21 cellular contexts compared by ENCODE assay signal in the genomic region with DNA sequence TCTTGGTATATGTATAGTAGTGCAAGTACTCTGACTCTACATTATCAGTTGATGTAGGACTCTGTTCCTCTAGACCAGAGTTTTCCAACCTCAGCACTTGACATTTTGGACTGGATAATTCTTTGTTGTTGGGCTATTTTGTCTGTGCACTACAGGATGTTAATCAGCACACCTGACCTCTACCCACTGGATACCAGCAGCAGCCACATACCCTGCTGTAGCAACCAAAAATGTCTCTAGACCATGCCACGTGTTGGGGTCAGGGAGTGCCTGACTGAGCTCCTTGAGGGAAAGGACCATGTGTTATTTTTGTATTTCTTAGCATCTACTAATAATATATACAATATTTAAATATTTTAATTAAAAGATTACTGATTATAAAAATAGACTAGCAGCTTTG. TPM values are rescaled to one million over a fixed set of nuclear protein-coding genes. Genes with fewer than 3 reads are reported as not detected.
DNase-seq lines count a peak whose midpoint lies in the region; ATAC-seq, FAIRE-seq and TF ChIP-seq lines count a peak whose summit lies in the region.
"Had no signal": no experiment of that assay in that cellular context is flagged by ENCODE, and none has a peak within 500 bp of the region (broad histone marks: within the 10 kb centered on the region; RNA-seq: fewer than 3 reads in every experiment).

No MANE protein-coding gene starts in this region.

- no peak overlapping the region for H3K4me3 ChIP-seq in A549
- H3K4me3 ChIP-seq in OCI-LY7 (ENCODE audit: low read depth, low read length, poor library complexity, severe bottlenecking), result no peak overlapping the region
- H3K4me3 ChIP-seq in psoas muscle, result no peak overlapping the region
- H3K4me3 ChIP-seq: BLaER1, GM23338 had no signal

- TF ChIP-seq CTCF in activated CD8-positive, alpha-beta T cell treated with anti-CD3 and anti-CD28 coated beads for 36 hours (IDR thresholded peaks at IDR 0.05), result no peak
- no peak for TF ChIP-seq CTCF in A549 (IDR thresholded peaks at IDR 0.05)
- no peak for TF ChIP-seq CTCF in OCI-LY7 (conservative IDR thresholded peaks at IDR 0.05; ENCODE audit: low read length)
- no peak for TF ChIP-seq CTCF in psoas muscle (IDR thresholded peaks at IDR 0.05)

- H3K27ac Mint-ChIP-seq in activated CD8-positive, alpha-beta T cell treated with anti-CD3 and anti-CD28 coated beads for 36 hours, result no peak overlapping the region
- no peak overlapping the region for H3K27ac Mint-ChIP-seq in activated CD8-positive, alpha-beta T cell treated with anti-CD3 and anti-CD28 coated beads, Interleukin-2, amount 10 ng/mL, durations not matched to agents 7 days and 5 days
- H3K27ac Mint-ChIP-seq: GM23338, IgD-negative memory B cell had no signal

- H3K4me3 Mint-ChIP-seq in activated CD8-positive, alpha-beta T cell treated with anti-CD3 and anti-CD28 coated beads for 36 hours, result no peak overlapping the region
- H3K4me3 Mint-ChIP-seq in activated CD8-positive, alpha-beta T cell treated with anti-CD3 and anti-CD28 coated beads, Interleukin-2, amount 10 ng/mL, durations not matched to agents 7 days and 5 days, result no peak overlapping the region
- H3K4me3 Mint-ChIP-seq: CD14-positive monocyte, GM23338, IgD-negative memory B cell had no signal

- no peak overlapping the region for H2AFZ ChIP-seq in OCI-LY7 (ENCODE audit: low read length)
- H2AFZ ChIP-seq: GM23338 had no signal

- no peak for TF ChIP-seq EP300 in A549 (IDR thresholded peaks at IDR 0.05)

- ATAC-seq in activated CD8-positive, alpha-beta T cell treated with anti-CD3 and anti-CD28 coated beads for 36 hours, result no peak
- ATAC-seq in activated CD8-positive, alpha-beta T cell treated with anti-CD3 and anti-CD28 coated beads, Interleukin-2, amount 10 ng/mL, durations not matched to agents 7 days and 5 days, result no peak
- ATAC-seq in A549, result peak in 1 of 2 experiments; percentile 25; a peak in 2 of 6 replicates
- peak in 1 of 4 donors; percentile 29 for ATAC-seq in psoas muscle
- ATAC-seq in HG02981 (IDR thresholded peaks at IDR 0.05; ENCODE audit: unreplicated experiment), result no peak
- ATAC-seq: GM23338 had no signal

- no peaks in the 10 kb centered on the region for H3K27me3 Mint-ChIP-seq in activated CD8-positive, alpha-beta T cell treated with anti-CD3 and anti-CD28 coated beads for 36 hours
- H3K27me3 Mint-ChIP-seq in activated CD8-positive, alpha-beta T cell treated with anti-CD3 and anti-CD28 coated beads, Interleukin-2, amount 10 ng/mL, durations not matched to agents 7 days and 5 days (ENCODE audit: low read depth), result no peaks in the 10 kb centered on the region
- H3K27me3 Mint-ChIP-seq: CD4-positive, alpha-beta memory T cell; IgD-negative memory B cell had no signal

- peak overlapping the region; percentile 6; the same call in 1 of the 3 replicates for H3K4me2 ChIP-seq in A549
- H3K4me2 ChIP-seq in OCI-LY7 (ENCODE audit: low read length), result no peak overlapping the region
- H3K4me2 ChIP-seq: BLaER1, GM23338 had no signal

- H3K36me3 Mint-ChIP-seq in activated CD8-positive, alpha-beta T cell treated with anti-CD3 and anti-CD28 coated beads for 36 hours (ENCODE audit: low read depth), result peaks cover 51% of the 10 kb centered on the region
- H3K36me3 Mint-ChIP-seq in activated CD8-positive, alpha-beta T cell treated with anti-CD3 and anti-CD28 coated beads, Interleukin-2, amount 10 ng/mL, durations not matched to agents 7 days and 5 days (ENCODE audit: low read depth), result peaks cover 50% of the 10 kb centered on the region
- H3K36me3 Mint-ChIP-seq: IgD-negative memory B cell had no signal

- BruUV-seq in OCI-LY7 (replicated peaks; lab: Mats Ljungman, UMichigan), result TSS peak; percentile 12

- H3K9me2 ChIP-seq in OCI-LY7 (ENCODE audit: insufficient read depth, low read length), result no peaks in the 10 kb centered on the region

- no peak for TF ChIP-seq POLR2A in A549 (IDR thresholded peaks at IDR 0.05; ENCODE audit: low read length)

- H3K36me3 ChIP-seq in OCI-LY7 (ENCODE audit: insufficient read depth, low read length), result peaks cover 98% of the 10 kb centered on the region
- peaks cover 15 to 63% of the 10 kb centered on the region in 2 donors for H3K36me3 ChIP-seq in psoas muscle (ENCODE audit: insufficient read depth in 1 of 2, low read depth in 1 of 2)

- peaks cover 40% of the 10 kb centered on the region for H4K20me1 ChIP-seq in OCI-LY7 (ENCODE audit: insufficient read depth, low read length)

- peaks cover 86% of the 10 kb centered on the region for H3K79me2 ChIP-seq in OCI-LY7 (ENCODE audit: insufficient read depth, low read depth, low read length)

- no peaks in the 10 kb centered on the region for H3K27me3 ChIP-seq in psoas muscle (ENCODE audit: insufficient read depth in 3 of 3, low read length in 2 of 3)
- H3K27me3 ChIP-seq: BLaER1 had no signal

- 55% methylated on average over 1 of the region's 1 CpG for WGBS in A549 (ENCODE audit: missing lambda C conversion rate)
- WGBS in psoas muscle, 3 donors, result 35 to 42% (median 38%) methylated on average over 1 of the region's 1 CpG

- CTCF ChIA-PET in activated CD8-positive, alpha-beta T cell treated with anti-CD3 and anti-CD28 coated beads for 36 hours (lab: Charles Lee), result interaction anchor here (0.5 to 1.8 kb wide), 2 partner anchors 10 to 32 kb away, joined by 3 to 6 read pairs; no protein-coding TSS in a partner anchor
- CTCF ChIA-PET in activated CD8-positive, alpha-beta T cell treated with anti-CD3 and anti-CD28 coated beads, Interleukin-2, amount 10 ng/mL, durations not matched to agents 7 days and 5 days (lab: Charles Lee), result no interaction called here
- CTCF ChIA-PET in A549 (lab: Yijun Ruan, JAX) (no interaction called here), OCI-LY7 (lab: Charles Lee; ENCODE audit: unreplicated experiment) (no interaction called here)

- FAIRE-seq in A549 (lab: Jason Lieb, UNC), result peak; percentile 18
- FAIRE-seq: H54, HTR-8/SVneo had no signal

- intact Hi-C loops in activated CD8-positive, alpha-beta T cell treated with anti-CD3 and anti-CD28 coated beads for 36 hours (cut with micrococcal nuclease), result no loop called here
- intact Hi-C loops in OCI-LY7 (cut with micrococcal nuclease; ENCODE audit: unreplicated experiment) (no loop called here), psoas muscle (cut with DNase I) (no loop called here)

- H3K27ac ChIP-seq in A549, result no peak overlapping the region
- H3K27ac ChIP-seq in OCI-LY7 (ENCODE audit: low read depth, low read length, poor library complexity, severe bottlenecking), result no peak overlapping the region
- H3K27ac ChIP-seq in psoas muscle, result peak overlapping the region; percentile 59
- H3K27ac ChIP-seq: 22Rv1, BLaER1, HL-60 had no signal

- H3K4me1 Mint-ChIP-seq in activated CD8-positive, alpha-beta T cell treated with anti-CD3 and anti-CD28 coated beads for 36 hours (ENCODE audit: low read depth), result peaks cover 46% of the 10 kb centered on the region
- H3K4me1 Mint-ChIP-seq in activated CD8-positive, alpha-beta T cell treated with anti-CD3 and anti-CD28 coated beads, Interleukin-2, amount 10 ng/mL, durations not matched to agents 7 days and 5 days (ENCODE audit: low read depth), result peaks cover 15% of the 10 kb centered on the region
- H3K4me1 Mint-ChIP-seq: GM23338 had no signal

- no peaks in the 10 kb centered on the region for H3K9me3 Mint-ChIP-seq in activated CD8-positive, alpha-beta T cell treated with anti-CD3 and anti-CD28 coated beads for 36 hours
- H3K9me3 Mint-ChIP-seq in activated CD8-positive, alpha-beta T cell treated with anti-CD3 and anti-CD28 coated beads, Interleukin-2, amount 10 ng/mL, durations not matched to agents 7 days and 5 days (ENCODE audit: insufficient read depth), result no peaks in the 10 kb centered on the region
- H3K9me3 Mint-ChIP-seq: CD4-positive, alpha-beta memory T cell; GM23338; IgD-negative memory B cell had no signal

- peak; percentile 14 for DNase-seq in activated CD8-positive, alpha-beta T cell treated with anti-CD3 and anti-CD28 coated beads for 36 hours
- no peak for DNase-seq in activated CD8-positive, alpha-beta T cell treated with anti-CD3 and anti-CD28 coated beads, Interleukin-2, amount 10 ng/mL, durations not matched to agents 7 days and 5 days
- DNase-seq in A549 (ENCODE audit: low read depth in 1 of 2, low spot score in 1 of 2), result no peak
- no peak for DNase-seq in OCI-LY7 (ENCODE audit: low spot score)
- DNase-seq in psoas muscle, result no peak
- no peak for DNase-seq in activated effector memory CD4-positive, alpha-beta T cell treated with anti-CD3 and anti-CD28 coated beads, Interleukin-2, amount 50 U/mL, for 16 hours
- DNase-seq in ecto neural progenitor cell (ENCODE audit: low spot score), result no peak
- DNase-seq: CD4-positive, alpha-beta memory T cell; DMS153; DMS79; GF-D8; HCEC 1CT had no signal

- POLR2A ChIA-PET in activated CD8-positive, alpha-beta T cell treated with anti-CD3 and anti-CD28 coated beads for 36 hours (lab: Charles Lee), result interaction anchor here (3.3 kb wide), 1 partner anchor 10 kb away, joined by 11 read pairs; no protein-coding TSS in a partner anchor
- POLR2A ChIA-PET in activated CD8-positive, alpha-beta T cell treated with anti-CD3 and anti-CD28 coated beads, Interleukin-2, amount 10 ng/mL, durations not matched to agents 7 days and 5 days (lab: Charles Lee), result interaction anchor here (1.3 kb wide), 1 partner anchor 11 kb away, joined by 3 read pairs; no protein-coding TSS in a partner anchor
- POLR2A ChIA-PET in A549 (lab: Yijun Ruan, JAX) (no interaction called here), OCI-LY7 (lab: Charles Lee) (no interaction called here)

- H3K4me1 ChIP-seq in A549 (peaks cover 61% of the 10 kb centered on the region), OCI-LY7 (ENCODE audit: insufficient read depth, low read length, poor library complexity, severe bottlenecking) (no peaks in the 10 kb centered on the region), psoas muscle (peaks cover 26% of the 10 kb centered on the region)
- H3K4me1 ChIP-seq: BLaER1 had no signal

- no peak for TF ChIP-seq RAD21 in A549 (conservative IDR thresholded peaks at IDR 0.05 in 1 of 2, IDR thresholded peaks at IDR 0.05 in 1 of 2)

- H3K9me3 ChIP-seq in A549 (no peaks in the 10 kb centered on the region), OCI-LY7 (ENCODE audit: low read length) (no peaks in the 10 kb centered on the region), psoas muscle (no peaks in the 10 kb centered on the region)
- H3K9me3 ChIP-seq: BLaER1 had no signal

TF ChIP-seq in A549, 52 proteins besides CTCF, POLR2A, EP300 and RAD21 (continues in another document):
- no peak for TF ChIP-seq NR3C1 (IDR thresholded peaks at IDR 0.05)

RNA-seq across cellular contexts. Expression of a gene that starts 42.7 kb away (rescaled TPM):
- total RNA-seq in activated CD8-positive, alpha-beta T cell treated with anti-CD3 and anti-CD28 coated beads for 36 hours, result 100 to 1,000 TPM in 1 of 2 experiments, 10 to 100 TPM in 1; 97.8 to 116 TPM
- total RNA-seq in activated CD8-positive, alpha-beta T cell treated with anti-CD3 and anti-CD28 coated beads, Interleukin-2, amount 10 ng/mL, durations not matched to agents 7 days and 5 days, result 10 to 100 TPM; 75.9 to 90.2 TPM
- polyA plus RNA-seq in A549 (2011; rRNA removed), result 286 and 350 TPM in 2 replicates
- 53.6 and 55.5 TPM in 2 replicates for polyA plus RNA-seq in A549 (2012; cell fraction: cytosol; rRNA removed)
- 26.6 and 39.4 TPM in 2 replicates for polyA plus RNA-seq in A549 (2012; cell fraction: nucleus; rRNA removed)
- 199 to 253 TPM (median 231 TPM) in 3 replicates for polyA plus RNA-seq in A549 (2017; fragmentation: RNase III; extraction: RNeasy Plus Mini Kit Qiagen cat#74134 plus additional on column Dnase treatment)
- 355 and 454 TPM in 2 replicates for polyA minus RNA-seq in A549 (2011; rRNA and poly(A)+ RNA removed)
- 95.2 and 131 TPM in 2 replicates for total RNA-seq in OCI-LY7 (2014; rRNA removed; shearing (Covaris generic))
- 128 and 132 TPM in 2 replicates for total RNA-seq in OCI-LY7 (2022)
- 10 to 100 TPM; 64.0 to 99.2 (median 77.6) TPM for total RNA-seq in psoas muscle
- polyA plus RNA-seq in psoas muscle, result 100 to 1,000 TPM in 1 of 3 donors, 10 to 100 TPM in 2; 15.0 to 115 (median 23.2) TPM

Comparison
In these comparisons a context has a peak if more than half of its experiments do, and no peak if none do; other contexts are left out.
1. POLR2A ChIA-PET loops: an anchor here in activated CD8-positive, alpha-beta T cell treated with anti-CD3 and anti-CD28 coated beads for 36 hours (3.3 kb wide) and activated CD8-positive, alpha-beta T cell treated with anti-CD3 and anti-CD28 coated beads, Interleukin-2, amount 10 ng/mL, durations not matched to agents 7 days and 5 days (1.3 kb wide); none called in A549 and OCI-LY7.